In genomic region chr2:26572589-26572988, GRCh38 we compare ENCODE assay signal across 20 cellular contexts.
"Had no signal": no experiment of that assay in that cellular context is flagged by ENCODE, and none has a peak within 500 bp of the region (broad histone marks: within the 10 kb centered on the region; RNA-seq: fewer than 3 reads in every experiment).

No MANE protein-coding gene starts in this region.

- H3K27ac Mint-ChIP-seq: activated naive CD8-positive, alpha-beta T cell; activated T-helper 2 cell treated with anti-CD3 and anti-CD28 coated beads, Interferon-gamma antibody, Interleukin-2, Interleukin-4, amounts not matched to agents 10 μg/mL and 5 μg/mL and 100 μg/mL, durations not matched to agents 14 hours and 24 hours and 36 hours; memory B cell had no signal

- H3K27ac ChIP-seq: coronary artery, esophagus squamous epithelium, gastroesophageal sphincter, heart left ventricle, WERI-Rb-1 had no signal

- H3K4me1 Mint-ChIP-seq: memory B cell had no signal

- H3K36me3 ChIP-seq: esophagus squamous epithelium, gastroesophageal sphincter, heart left ventricle, WERI-Rb-1 had no signal

- H3K4me1 ChIP-seq: gastroesophageal sphincter, heart left ventricle had no signal

- H3K4me3 Mint-ChIP-seq: activated naive CD8-positive, alpha-beta T cell; activated T-cell treated with anti-CD3 and anti-CD28 coated beads, Interleukin-2, amount 50 U/mL, for 4 hours; memory B cell had no signal

- H3K36me3 Mint-ChIP-seq: activated naive CD8-positive, alpha-beta T cell had no signal

- ATAC-seq: activated T-cell treated with anti-CD3 and anti-CD28 coated beads, Interleukin-2, amount 50 U/mL, for 4 hours; gastroesophageal sphincter; heart left ventricle; mucosa of descending colon; stimulated activated naive CD8-positive, alpha-beta T cell treated with anti-CD3 and anti-CD28 coated beads, Interleukin-15, Interleukin-2, amounts not matched to agents 100 U/mL and 50 U/mL, for 24 hours had no signal

- H3K9me3 Mint-ChIP-seq: activated T-cell treated with anti-CD3 and anti-CD28 coated beads, Interleukin-2, amount 50 U/mL, for 4 hours; activated T-helper 2 cell treated with anti-CD3 and anti-CD28 coated beads, Interferon-gamma antibody, Interleukin-2, Interleukin-4, amounts not matched to agents 10 μg/mL and 5 μg/mL and 100 μg/mL, durations not matched to agents 14 hours and 24 hours and 36 hours; memory B cell had no signal

- H3K4me3 ChIP-seq: coronary artery, esophagus squamous epithelium, gastroesophageal sphincter, heart left ventricle, mucosa of descending colon had no signal

- DNase-seq: activated CD4-positive, alpha-beta T cell treated with anti-CD3 and anti-CD28 coated beads, Interleukin-2, amount 50 U/mL, for 4 hours; activated CD8-positive, alpha-beta memory T cell treated with anti-CD3 and anti-CD28 coated beads for 24 hours; activated CD8-positive, alpha-beta memory T cell treated with anti-CD3 and anti-CD28 coated beads, Interleukin-2, amount 50 U/mL, for 4 hours; activated naive CD4-positive, alpha-beta T cell; activated T-cell treated with anti-CD3 and anti-CD28 coated beads, Interleukin-2, amount 50 U/mL, for 4 hours; amniotic stem cell; esophagus squamous epithelium; mucosa of descending colon; occipital lobe; retina; stimulated activated CD4-positive, alpha-beta T cell treated with anti-CD3 and anti-CD28 coated beads, Interleukin-4, amount 100 ng/mL, for 4 hours; stimulated activated naive CD8-positive, alpha-beta T cell treated with anti-CD3 and anti-CD28 coated beads, Interleukin-15, Interleukin-2, amounts not matched to agents 100 U/mL and 50 U/mL, for 24 hours; T-helper 1 cell; WERI-Rb-1 had no signal

- H3K9me3 ChIP-seq: esophagus squamous epithelium, gastroesophageal sphincter, heart left ventricle, mucosa of descending colon had no signal
